In genomic region chrX:48899078-48899410, GRCh38 we compare ENCODE assay signal across 10 cellular contexts. TPM values are rescaled to one million over a fixed set of nuclear protein-coding genes. Genes with fewer than 3 reads are reported as not detected.
A peak's percentile ranks its signal among the peaks of the same experiment; 100 is the strongest.
DNase-seq lines count a peak whose midpoint lies in the region; ATAC-seq, FAIRE-seq and TF ChIP-seq lines count a peak whose summit lies in the region.
"Had no signal": no experiment of that assay in that cellular context is flagged by ENCODE, and none has a peak within 500 bp of the region (broad histone marks: within the 10 kb centered on the region; RNA-seq: fewer than 3 reads in every experiment).

No MANE protein-coding gene starts in this region.

- no peak for TF ChIP-seq POLR2A in transverse colon (IDR thresholded peaks at IDR 0.05)

- peaks cover 60% of the 10 kb centered on the region for H3K79me2 ChIP-seq in PC-3 (ENCODE audit: low read length)
- peaks cover 13% of the 10 kb centered on the region for H3K79me2 ChIP-seq in fibroblast of lung (ENCODE audit: control insufficient read depth, insufficient read depth, low read length)

- no peaks in the 10 kb centered on the region for H3K9me3 Mint-ChIP-seq in natural killer cell treated with Interleukin-12 subunit alpha and Interleukin-12 subunit beta and Interleukin-15 and Interleukin-18, amount 100 ng/mL, for 72 hours
- no peaks in the 10 kb centered on the region for H3K9me3 Mint-ChIP-seq in natural killer cell

- no peak for DNase-seq in natural killer cell treated with Interleukin-12 subunit alpha and Interleukin-12 subunit beta and Interleukin-15 and Interleukin-18, amount 100 ng/mL, for 72 hours (ENCODE audit: low spot score)
- no peak for DNase-seq in natural killer cell
- no peak for DNase-seq in PC-3
- DNase-seq in fibroblast of lung (ENCODE audit: low read depth in 2 of 2) = no peak
- DNase-seq in transverse colon = no peak
- no peak for DNase-seq in mucosa of gallbladder (ENCODE audit: low spot score)
- DNase-seq in RCC 7860 (ENCODE audit: low spot score) = no peak
- DNase-seq: effector memory CD4-positive, alpha-beta T cell; NCI-H1417 had no signal

- H3K4me3 Mint-ChIP-seq in natural killer cell treated with Interleukin-12 subunit alpha and Interleukin-12 subunit beta and Interleukin-15 and Interleukin-18, amount 100 ng/mL, for 72 hours = peak overlapping the region; percentile 32
- no peak overlapping the region for H3K4me3 Mint-ChIP-seq in natural killer cell

- H3K27ac ChIP-seq in PC-3 (ENCODE audit: low read length) (no peak overlapping the region), fibroblast of lung (ENCODE audit: insufficient read depth, low read length) (no peak overlapping the region), transverse colon (peak overlapping the region in 3 of 4 donors; percentile 99)

- no TSS peak for BruUV-seq in PC-3 (replicated peaks; lab: Mats Ljungman, UMichigan)

- H2AFZ ChIP-seq in PC-3 (ENCODE audit: low read length) (no peak overlapping the region), fibroblast of lung (ENCODE audit: low read length) (no peak overlapping the region)

- peak overlapping the region in 1 of 2 donors; percentile 88 for H3K27ac Mint-ChIP-seq in natural killer cell treated with Interleukin-12 subunit alpha and Interleukin-12 subunit beta and Interleukin-15 and Interleukin-18, amount 100 ng/mL, for 72 hours
- peak overlapping the region in 1 of 2 donors; percentile 92 for H3K27ac Mint-ChIP-seq in natural killer cell

- POLR2A ChIA-PET in PC-3 (lab: Charles Lee; ENCODE audit: unreplicated experiment) = no interaction called here

- H3K27me3 Mint-ChIP-seq in natural killer cell treated with Interleukin-12 subunit alpha and Interleukin-12 subunit beta and Interleukin-15 and Interleukin-18, amount 100 ng/mL, for 72 hours = no peaks in the 10 kb centered on the region
- no peaks in the 10 kb centered on the region for H3K27me3 Mint-ChIP-seq in natural killer cell (ENCODE audit: low read depth in 2 of 2)

- H3K9me2 ChIP-seq in PC-3 (replicated peaks; ENCODE audit: low read length) = no peaks in the 10 kb centered on the region

- H3K36me3 ChIP-seq in PC-3 (ENCODE audit: low read depth, low read length) (peaks cover 6% of the 10 kb centered on the region), fibroblast of lung (ENCODE audit: control insufficient read depth, insufficient read depth, low read length) (peaks cover 9% of the 10 kb centered on the region), transverse colon (peaks cover 0 to 5% (median 0%) of the 10 kb centered on the region in 4 donors)

- H3K4me3 ChIP-seq in PC-3 (ENCODE audit: low read length) (peak overlapping the region; percentile 92), fibroblast of lung (replicated peaks in 1 of 4; ENCODE audit: control extremely low read depth in 1 of 4, insufficient read depth in 1 of 4, low read depth in 3 of 4, low read length in 4 of 4) (no peak overlapping the region), transverse colon (no peak overlapping the region)

- peak overlapping the region; percentile 93 for H3K4me2 ChIP-seq in PC-3 (ENCODE audit: low read length)
- H3K4me2 ChIP-seq in fibroblast of lung (ENCODE audit: extremely low read depth, insufficient read depth, low read length) = peak overlapping the region; percentile 5

- no peak for TF ChIP-seq CTCF in natural killer cell (IDR thresholded peaks at IDR 0.05)
- TF ChIP-seq CTCF in PC-3 (conservative IDR thresholded peaks at IDR 0.05; ENCODE audit: low read depth, low read length) = no peak
- TF ChIP-seq CTCF in fibroblast of lung (conservative IDR thresholded peaks at IDR 0.05 in 1 of 2, IDR thresholded peaks at IDR 0.05 in 1 of 2; ENCODE audit: low read depth in 1 of 2, low read length in 2 of 2) = no peak
- no peak for TF ChIP-seq CTCF in transverse colon (IDR thresholded peaks at IDR 0.05)

- intact Hi-C loops in natural killer cell (cut with micrococcal nuclease) = loop anchor here (5.0 kb wide), 1 partner anchor 58 kb away; the partner anchor contains the start of gene OTUD5
- intact Hi-C loops in PC-3 (cut with micrococcal nuclease) = loop anchor here (5.0 kb wide), 1 partner anchor 143 kb away; the partner anchor contains the start of gene TFE3
- intact Hi-C loops in transverse colon (cut with DNase I; ENCODE audit: low total_unique reads) = no loop called here

- H3K9me3 ChIP-seq in PC-3 (ENCODE audit: low read length) (no peaks in the 10 kb centered on the region), fibroblast of lung (ENCODE audit: control insufficient read depth, insufficient read depth, low read depth, low read length) (no peaks in the 10 kb centered on the region), transverse colon (no peaks in the 10 kb centered on the region)

- H3K9ac ChIP-seq in PC-3 (ENCODE audit: low read length) = peak overlapping the region; percentile 98
- H3K9ac ChIP-seq in fibroblast of lung (ENCODE audit: insufficient read depth, low read length) = no peak overlapping the region

- H3F3A ChIP-seq in PC-3 (ENCODE audit: low read length, unreplicated experiment) = no peaks in the 10 kb centered on the region

- H4K20me1 ChIP-seq in PC-3 (ENCODE audit: low read length) = no peaks in the 10 kb centered on the region
- H4K20me1 ChIP-seq in fibroblast of lung (ENCODE audit: control insufficient read depth, extremely low read depth, insufficient read depth, low read length) = no peaks in the 10 kb centered on the region

- WGBS in transverse colon (ENCODE audit: low coverage in 1 of 2), 2 donors = 60 to 78% methylated on average over 1 to 8 of the region's 8 CpGs

- CTCF ChIA-PET in PC-3 (lab: Charles Lee) = no interaction called here

- in situ Hi-C loops in transverse colon (cut with MboI; ENCODE audit: low pct_ligation_motif_present in 1 of 4, low pct_unique_long_range_greater_than_20kb in 1 of 4, low sequenced_read_pairs in 3 of 4) = no loop called here

- peaks cover 4% of the 10 kb centered on the region for H3K36me3 Mint-ChIP-seq in natural killer cell treated with Interleukin-12 subunit alpha and Interleukin-12 subunit beta and Interleukin-15 and Interleukin-18, amount 100 ng/mL, for 72 hours
- no peaks in the 10 kb centered on the region for H3K36me3 Mint-ChIP-seq in natural killer cell

- TF ChIP-seq EP300 in transverse colon (IDR thresholded peaks at IDR 0.05; ENCODE audit: low read depth) = no peak

- H3K27me3 ChIP-seq in PC-3 (ENCODE audit: low read length) = no peaks in the 10 kb centered on the region
- H3K27me3 ChIP-seq in fibroblast of lung (ENCODE audit: control insufficient read depth, insufficient read depth, low read length) = no peaks in the 10 kb centered on the region
- H3K27me3 ChIP-seq in transverse colon = no peaks in the 10 kb centered on the region

- H3K4me1 ChIP-seq in PC-3 (ENCODE audit: insufficient read depth, low read length) (peaks cover 17% of the 10 kb centered on the region), fibroblast of lung (ENCODE audit: control insufficient read depth, extremely low read depth, insufficient read depth, low read length) (peaks cover 3% of the 10 kb centered on the region), transverse colon (peaks cover 0 to 21% (median 3%) of the 10 kb centered on the region in 4 donors)

- ATAC-seq in natural killer cell treated with Interleukin-12 subunit alpha and Interleukin-12 subunit beta and Interleukin-15 and Interleukin-18, amount 100 ng/mL, for 72 hours = no peak
- ATAC-seq in natural killer cell (no peak), PC-3 (no peak), GM19452 (IDR thresholded peaks at IDR 0.05; ENCODE audit: unreplicated experiment) (no peak)

- no peak for FAIRE-seq in RCC 7860 (lab: Jason Lieb, UNC)

- H3K4me1 Mint-ChIP-seq in natural killer cell treated with Interleukin-12 subunit alpha and Interleukin-12 subunit beta and Interleukin-15 and Interleukin-18, amount 100 ng/mL, for 72 hours (ENCODE audit: low read depth in 2 of 2) = peaks cover 11 to 35% of the 10 kb centered on the region in 2 donors
- peaks cover 6 to 23% of the 10 kb centered on the region in 2 donors for H3K4me1 Mint-ChIP-seq in natural killer cell

RNA-seq across cellular contexts. Expression of gene PQBP1, which starts 1.3 kb away (rescaled TPM):
- 10 to 100 TPM; 75.3 to 80.8 TPM for total RNA-seq in natural killer cell treated with Interleukin-12 subunit alpha and Interleukin-12 subunit beta and Interleukin-15 and Interleukin-18, amount 100 ng/mL, for 72 hours
- total RNA-seq in natural killer cell (10 to 100 TPM; 57.2 to 62.0 (median 59.1) TPM), PC-3 (2014; rRNA removed) (189 and 241 TPM in 2 replicates), fibroblast of lung (57.0 and 70.9 TPM in 2 replicates), transverse colon (10 to 100 TPM; 21.7 to 92.3 (median 63.8) TPM), mucosa of gallbladder (77.5 TPM)
- polyA plus RNA-seq in fibroblast of lung = 41.1 and 57.0 TPM in 2 replicates
- 61.8 and 88.7 TPM in 2 replicates for polyA plus RNA-seq in fibroblast of lung (2012)
- 99.1 and 113 TPM in 2 replicates for polyA minus RNA-seq in fibroblast of lung (ENCODE audit: low replicate concordance)

RNA-seq across cellular contexts. Expression of gene TIMM17B, which starts 1.5 kb away (rescaled TPM):
- 10 to 100 TPM; 64.0 to 64.6 TPM for total RNA-seq in natural killer cell treated with Interleukin-12 subunit alpha and Interleukin-12 subunit beta and Interleukin-15 and Interleukin-18, amount 100 ng/mL, for 72 hours
- 10 to 100 TPM; 40.3 to 45.6 (median 44.5) TPM for total RNA-seq in natural killer cell
- total RNA-seq in PC-3 (2014; rRNA removed) = 101 and 119 TPM in 2 replicates
- total RNA-seq in fibroblast of lung = 22.3 and 32.0 TPM in 2 replicates
- 19.0 and 24.8 TPM in 2 replicates for polyA plus RNA-seq in fibroblast of lung
- polyA plus RNA-seq in fibroblast of lung (2012) = 29.9 and 47.5 TPM in 2 replicates
- polyA minus RNA-seq in fibroblast of lung (ENCODE audit: low replicate concordance) = 30.0 and 42.0 TPM in 2 replicates
- total RNA-seq in transverse colon = 10 to 100 TPM; 26.7 to 61.3 (median 43.7) TPM
- total RNA-seq in mucosa of gallbladder = 55.3 TPM

RNA-seq across cellular contexts. Expression of gene SLC35A2, which starts 12.4 kb away (rescaled TPM):
- 10 to 100 TPM; 25.5 to 26.9 TPM for total RNA-seq in natural killer cell treated with Interleukin-12 subunit alpha and Interleukin-12 subunit beta and Interleukin-15 and Interleukin-18, amount 100 ng/mL, for 72 hours
- total RNA-seq in natural killer cell (10 to 100 TPM; 16.5 to 30.1 (median 18.3) TPM), PC-3 (2014; rRNA removed) (46.6 and 46.8 TPM in 2 replicates), fibroblast of lung (8.5 and 9.6 TPM in 2 replicates), transverse colon (10 to 100 TPM; 29.5 to 48.3 (median 33.8) TPM), mucosa of gallbladder (50.4 TPM)
- 33.0 and 41.2 TPM in 2 replicates for polyA plus RNA-seq in fibroblast of lung
- 34.8 and 40.1 TPM in 2 replicates for polyA plus RNA-seq in fibroblast of lung (2012)
- 120 and 132 TPM in 2 replicates for polyA minus RNA-seq in fibroblast of lung (ENCODE audit: low replicate concordance)

RNA-seq across cellular contexts. Expression of gene PIM2, which starts 19.8 kb away (rescaled TPM):
- 100 to 1,000 TPM; 291 to 478 TPM for total RNA-seq in natural killer cell treated with Interleukin-12 subunit alpha and Interleukin-12 subunit beta and Interleukin-15 and Interleukin-18, amount 100 ng/mL, for 72 hours
- 100 to 1,000 TPM; 134 to 173 (median 150) TPM for total RNA-seq in natural killer cell
- total RNA-seq in PC-3 (2014; rRNA removed) = 24.1 and 25.6 TPM in 2 replicates
- 2.3 and 3.1 TPM in 2 replicates for total RNA-seq in fibroblast of lung
- 3.7 and 5.0 TPM in 2 replicates for polyA plus RNA-seq in fibroblast of lung
- polyA plus RNA-seq in fibroblast of lung (2012) = 2.7 and 4.0 TPM in 2 replicates
- polyA minus RNA-seq in fibroblast of lung (ENCODE audit: low replicate concordance) = 10.7 and 10.8 TPM in 2 replicates
- total RNA-seq in transverse colon = 10 to 100 TPM in 3 of 4 donors, not detected in 1; 11.2 to 50.7 (median 20.6) TPM
- total RNA-seq in mucosa of gallbladder = 11.5 TPM

RNA-seq across cellular contexts. Expression of gene OTUD5, which starts 58.4 kb away (rescaled TPM):
- total RNA-seq in natural killer cell treated with Interleukin-12 subunit alpha and Interleukin-12 subunit beta and Interleukin-15 and Interleukin-18, amount 100 ng/mL, for 72 hours = 10 to 100 TPM; 75.8 to 79.9 TPM
- total RNA-seq in natural killer cell (100 to 1,000 TPM in 1 of 3 donors, 10 to 100 TPM in 2; 92.2 to 106 (median 92.5) TPM), PC-3 (2014; rRNA removed) (41.4 and 50.9 TPM in 2 replicates), fibroblast of lung (23.6 and 33.0 TPM in 2 replicates), transverse colon (10 to 100 TPM; 39.4 to 96.9 (median 40.6) TPM), mucosa of gallbladder (57.3 TPM)
- 41.4 and 46.6 TPM in 2 replicates for polyA plus RNA-seq in fibroblast of lung
- 40.6 and 44.9 TPM in 2 replicates for polyA plus RNA-seq in fibroblast of lung (2012)
- 78.5 and 127 TPM in 2 replicates for polyA minus RNA-seq in fibroblast of lung (ENCODE audit: low replicate concordance)

Comparison
In these comparisons a context has a peak if more than half of its experiments do, and no peak if none do; other contexts are left out.
1. H3K27ac ChIP-seq: peak in transverse colon (3 of 4); none in PC-3 (single experiment) and fibroblast of lung (single experiment).